17 cellular contexts compared by ENCODE assay signal in the genomic region with DNA sequence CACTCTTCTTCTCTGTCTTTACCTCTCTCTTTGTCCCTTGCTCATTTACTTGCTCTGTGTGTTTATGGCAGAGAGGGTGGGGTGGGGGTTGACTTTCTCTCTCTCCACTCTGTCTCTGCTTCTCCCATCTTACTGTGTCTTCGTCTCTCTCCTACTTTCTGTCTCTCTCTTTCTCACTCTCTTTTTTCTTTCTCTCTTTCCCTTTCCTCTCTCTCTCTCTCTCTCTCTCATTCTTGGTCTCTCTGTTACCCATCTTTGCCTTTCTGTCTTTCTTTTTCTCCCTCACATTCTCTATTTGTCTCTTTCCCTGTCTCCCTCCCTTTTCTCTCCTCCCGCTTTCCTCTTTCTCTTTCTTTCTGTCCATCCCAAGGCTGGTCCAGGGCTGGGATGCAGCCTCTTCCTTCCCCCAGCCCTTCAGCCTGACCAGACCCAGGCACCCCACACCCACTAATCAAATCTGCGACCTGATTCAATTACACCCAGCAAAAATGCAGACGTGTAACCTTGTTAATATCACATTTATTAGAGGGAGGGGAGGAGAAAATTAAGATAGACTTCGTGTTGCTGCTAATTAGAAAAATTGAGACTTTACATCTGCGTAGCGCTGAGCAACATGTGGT.
DNase-seq lines count a peak whose midpoint lies in the region; ATAC-seq and TF ChIP-seq lines count a peak whose summit lies in the region.
"Had no signal": no experiment of that assay in that cellular context is flagged by ENCODE, and none has a peak within 500 bp of the region (broad histone marks: within the 10 kb centered on the region; RNA-seq: fewer than 3 reads in every experiment).

No MANE protein-coding gene starts in this region.

- no peak overlapping the region for H2BK5ac ChIP-seq in neuronal stem cell (ENCODE audit: low read length)

- peaks cover 13% of the 10 kb centered on the region; the same call in 1 of the 2 replicates for H3K9me2 ChIP-seq in GM23338 (ENCODE audit: insufficient read depth)

- no peaks in the 10 kb centered on the region for H3K4me1 ChIP-seq in GM23338 (ENCODE audit: insufficient read depth)
- no peaks in the 10 kb centered on the region for H3K4me1 ChIP-seq in HEK293 (ENCODE audit: control insufficient read depth, insufficient read depth, low read length)
- H3K4me1 ChIP-seq in neuronal stem cell (ENCODE audit: control insufficient read depth in 2 of 2, insufficient read depth in 1 of 2, low read depth in 1 of 2, low read length in 2 of 2): peaks cover 0 to 3% of the 10 kb centered on the region in 2 donors
- H3K4me1 ChIP-seq in uterus: no peaks in the 10 kb centered on the region
- H3K4me1 ChIP-seq: A549, BE2C had no signal

- H3K4me3 ChIP-seq in GM23338: no peak overlapping the region
- H3K4me3 ChIP-seq in HEK293 (ENCODE audit: low read depth, low read length): no peak overlapping the region
- H3K4me3 ChIP-seq in neuronal stem cell (ENCODE audit: low read length in 2 of 2): no peak overlapping the region
- H3K4me3 ChIP-seq in uterus: no peak overlapping the region
- H3K4me3 ChIP-seq: A549 had no signal

- no peak overlapping the region for H3K23ac ChIP-seq in neuronal stem cell (ENCODE audit: low read depth, low read length, poor library complexity)

- H3K27ac Mint-ChIP-seq in GM23338 (no peak overlapping the region), glutamatergic neuron (ENCODE audit: unreplicated experiment) (peak overlapping the region; percentile 4)
- H3K27ac Mint-ChIP-seq: H9, HFFc6 had no signal

- no peak overlapping the region for H3K4ac ChIP-seq in neuronal stem cell (ENCODE audit: low read length)

- H3K27me3 ChIP-seq in GM23338 (ENCODE audit: insufficient read depth) (no peaks in the 10 kb centered on the region), neuronal stem cell (ENCODE audit: control insufficient read depth in 3 of 3, insufficient read depth in 3 of 3, low read depth in 1 of 3, low read length in 3 of 3) (peaks cover 0 to 11% (median 2%) of the 10 kb centered on the region in 3 experiments), uterus (no peaks in the 10 kb centered on the region)

- CTCF ChIA-PET in HEK293 (lab: Yijun Ruan, JAX): no interaction called here

- no peak overlapping the region for H3K18ac ChIP-seq in neuronal stem cell (ENCODE audit: low read length)

- H4K8ac ChIP-seq in neuronal stem cell (ENCODE audit: low read depth, low read length): no peak overlapping the region

- H3K4me1 Mint-ChIP-seq in GM23338: no peaks in the 10 kb centered on the region
- peaks cover 20% of the 10 kb centered on the region for H3K4me1 Mint-ChIP-seq in glutamatergic neuron (ENCODE audit: low read depth, unreplicated experiment)
- H3K4me1 Mint-ChIP-seq: CD4-positive, alpha-beta memory T cell; H9 had no signal

- H2AK5ac ChIP-seq in neuronal stem cell (ENCODE audit: low read depth, low read length): no peak overlapping the region

- H3K27ac ChIP-seq in GM23338 (ENCODE audit: low read depth) (no peak overlapping the region), HEK293 (ENCODE audit: extremely low read depth, low read depth, low read length) (no peak overlapping the region), neuronal stem cell (replicated peaks; ENCODE audit: low read length) (no peak overlapping the region), uterus (no peak overlapping the region)
- H3K27ac ChIP-seq: A549, C4-2B, HL-60 had no signal

- intact Hi-C loops in uterus (cut with DNase I; ENCODE audit: low total_unique reads): no loop called here

- WGBS in neuronal stem cell (ENCODE audit: extremely low coverage in 2 of 2, insufficient read length in 2 of 2, insufficient replicate concordance in 1 of 2), 2 donors: no CpG with 5 or more reads among the region's 7 CpGs

- POLR2A ChIA-PET in HEK293 (lab: Yijun Ruan, JAX): no interaction called here

- H4K20me1 ChIP-seq in GM23338 (replicated peaks; ENCODE audit: insufficient read depth): no peaks in the 10 kb centered on the region

- no peaks in the 10 kb centered on the region for H3K79me1 ChIP-seq in neuronal stem cell (ENCODE audit: low read depth, low read length)

- DNase-seq in GM23338 (ENCODE audit: low spot score) (no peak), glutamatergic neuron (no peak), neuronal stem cell (ENCODE audit: low spot score) (no peak), uterus (no peak)
- no peak for DNase-seq in NK-92 treated with Interleukin-12 subunit alpha and Interleukin-12 subunit beta, amount 100 ng/mL, for 24 hours (lab: John Stamatoyannopoulos, UW)
- DNase-seq in stimulated activated CD4-positive, alpha-beta T cell treated with anti-CD3 and anti-CD28 coated beads, Interleukin-4, amount 100 ng/mL, for 1 hour: no peak
- DNase-seq: BE2C; CD4-positive, alpha-beta memory T cell; DMS79; EL; GOT3; HFFc6 had no signal

- no peaks in the 10 kb centered on the region for H3K79me2 ChIP-seq in GM23338 (replicated peaks; ENCODE audit: insufficient read depth)

- no peak overlapping the region for H2BK12ac ChIP-seq in neuronal stem cell (ENCODE audit: low read length)

- no peak for TF ChIP-seq CTCF in GM23338 (conservative IDR thresholded peaks at IDR 0.05; ENCODE audit: low read depth in 2 of 2)
- TF ChIP-seq CTCF in HEK293 (tag by site-specific recombination; IDR thresholded peaks at IDR 0.05): no peak
- no peak for TF ChIP-seq CTCF in glutamatergic neuron (IDR thresholded peaks at IDR 0.05; ENCODE audit: partially characterized antibody, unreplicated experiment)
- TF ChIP-seq CTCF in uterus (IDR thresholded peaks at IDR 0.05): no peak

- no peaks in the 10 kb centered on the region for H3K36me3 ChIP-seq in GM23338 (ENCODE audit: insufficient read depth)
- no peaks in the 10 kb centered on the region for H3K36me3 ChIP-seq in HEK293 (ENCODE audit: control insufficient read depth in 2 of 2, insufficient read depth in 1 of 2, low read length in 2 of 2)
- no peaks in the 10 kb centered on the region for H3K36me3 ChIP-seq in neuronal stem cell (replicated peaks in 1 of 2; ENCODE audit: control insufficient read depth in 2 of 2, insufficient read depth in 2 of 2, low read length in 2 of 2)
- H3K36me3 ChIP-seq in uterus: no peaks in the 10 kb centered on the region
- H3K36me3 ChIP-seq: BE2C had no signal

- H3K36me3 Mint-ChIP-seq in GM23338 (ENCODE audit: low read depth): no peaks in the 10 kb centered on the region
- H3K36me3 Mint-ChIP-seq in glutamatergic neuron (ENCODE audit: unreplicated experiment): peaks cover 8% of the 10 kb centered on the region
- H3K36me3 Mint-ChIP-seq: CD4-positive, alpha-beta memory T cell had no signal

- peaks cover 2% of the 10 kb centered on the region for H3K27me3 Mint-ChIP-seq in GM23338 (ENCODE audit: insufficient read depth, low read depth, poor library complexity)
- H3K27me3 Mint-ChIP-seq in glutamatergic neuron (ENCODE audit: unreplicated experiment): peaks cover 8% of the 10 kb centered on the region

- no peak for ATAC-seq in GM23338

- H3K14ac ChIP-seq in neuronal stem cell (ENCODE audit: low read length): peak overlapping the region; percentile 50

- H3K9me3 ChIP-seq in HEK293 (ENCODE audit: control insufficient read depth, insufficient read depth, low read depth, low read length) (no peaks in the 10 kb centered on the region), neuronal stem cell (replicated peaks in 1 of 2; ENCODE audit: control insufficient read depth in 2 of 2, insufficient read depth in 1 of 2, low read depth in 1 of 2, low read length in 2 of 2) (peaks cover 0 to 2% of the 10 kb centered on the region in 2 donors), uterus (no peaks in the 10 kb centered on the region)
- H3K9me3 ChIP-seq: A549, BE2C had no signal

- H2BK120ac ChIP-seq in neuronal stem cell (ENCODE audit: low read depth, low read length): no peak overlapping the region

- no peaks in the 10 kb centered on the region for H3F3A ChIP-seq in GM23338 (replicated peaks; ENCODE audit: low read depth)

- H3K4me3 Mint-ChIP-seq in GM23338: no peak overlapping the region
- H3K4me3 Mint-ChIP-seq in glutamatergic neuron (ENCODE audit: unreplicated experiment): no peak overlapping the region
- H3K4me3 Mint-ChIP-seq: CD4-positive, alpha-beta memory T cell; H9; HFFc6 had no signal

- H4K91ac ChIP-seq in neuronal stem cell (ENCODE audit: low read depth, low read length, poor library complexity): no peak overlapping the region

- no peak overlapping the region for H3K9ac ChIP-seq in neuronal stem cell (ENCODE audit: low read depth, low read length, poor library complexity)

- H3K9me3 Mint-ChIP-seq in GM23338 (peaks cover 6% of the 10 kb centered on the region; the same call in 2 of the 3 replicates), glutamatergic neuron (ENCODE audit: unreplicated experiment) (peaks cover 3% of the 10 kb centered on the region)
- H3K9me3 Mint-ChIP-seq: H9, HFFc6 had no signal

- TF ChIP-seq POLR2A in uterus (IDR thresholded peaks at IDR 0.05): no peak

- H3K4me2 ChIP-seq in GM23338: no peak overlapping the region
- no peak overlapping the region for H3K4me2 ChIP-seq in neuronal stem cell (ENCODE audit: insufficient read depth, low read length, poor library complexity, severe bottlenecking)
- H3K4me2 ChIP-seq: A549 had no signal

- H2BK15ac ChIP-seq in neuronal stem cell (ENCODE audit: low read length): no peak overlapping the region

- H2AFZ ChIP-seq in GM23338 (peak overlapping the region; percentile 78; the same call in 1 of the 2 replicates), neuronal stem cell (ENCODE audit: low read length) (no peak overlapping the region)

TF ChIP-seq in GM23338, 12 proteins besides CTCF, POLR2A, EP300 and RAD21:
- TF ChIP-seq JUNB (IDR thresholded peaks at IDR 0.05; ENCODE audit: unreplicated experiment): no peak

TF ChIP-seq in HEK293, 187 proteins besides CTCF, POLR2A, EP300 and RAD21 (continues in another document):
- no peak for TF ChIP-seq ZNF292 (tag by site-specific recombination; IDR thresholded peaks at IDR 0.05; ENCODE audit: borderline replicate concordance, low read depth)
- no peak for TF ChIP-seq ZNF571 (tag by site-specific recombination; IDR thresholded peaks at IDR 0.05)
- peak; percentile 97 for TF ChIP-seq PRDM1 (tag by site-specific recombination; IDR thresholded peaks at IDR 0.05)
- TF ChIP-seq ZNF596 (tag by site-specific recombination; IDR thresholded peaks at IDR 0.05): peak; percentile 83
- TF ChIP-seq HOXC10 (CRISPR knock-in tag; IDR thresholded peaks at IDR 0.05): no peak
- TF ChIP-seq ZNF626 (tag by site-specific recombination; IDR thresholded peaks at IDR 0.05): no peak
- peak; percentile 80 for TF ChIP-seq ZNF366 (tag by site-specific recombination; conservative IDR thresholded peaks at IDR 0.05)
- no peak for TF ChIP-seq OVOL3 (tag by site-specific recombination; IDR thresholded peaks at IDR 0.05)
